21 cellular contexts compared by ENCODE assay signal in genomic region chr2:237597680-237598145, GRCh38. TPM values are rescaled to one million over a fixed set of nuclear protein-coding genes. Genes with fewer than 3 reads are reported as not detected.
"Had no signal": no experiment of that assay in that cellular context is flagged by ENCODE, and none has a peak within 500 bp of the region (broad histone marks: within the 10 kb centered on the region; RNA-seq: fewer than 3 reads in every experiment).

No MANE protein-coding gene starts in this region.

- H3K27me3 ChIP-seq: cardiac muscle cell, heart right ventricle, ovary had no signal

- H3K36me3 Mint-ChIP-seq: activated CD8-positive, alpha-beta memory T cell treated with anti-CD3 and anti-CD28 coated beads, Interleukin-2, amount 10 ng/mL, durations not matched to agents 7 days and 5 days; memory B cell; neural progenitor cell; stimulated activated memory B cell treated with anti-CD40 and anti-IgM and Interleukin-4, amounts not matched to agents 10 μg/mL and 1 μg/mL and 100 μg/mL, for 72 hours; type B pancreatic cell had no signal

- ATAC-seq: activated CD8-positive, alpha-beta memory T cell treated with anti-CD3 and anti-CD28 coated beads, Interleukin-2, amount 10 ng/mL, durations not matched to agents 7 days and 5 days; activated naive CD8-positive, alpha-beta T cell treated with anti-CD3 and anti-CD28 coated beads, Interleukin-2, amount 50 U/mL, for 24 hours; heart right ventricle had no signal

- H3K9ac ChIP-seq: neural progenitor cell, SK-N-SH had no signal

- H2AFZ ChIP-seq: neural progenitor cell had no signal

- H3K4me3 ChIP-seq: cardiac muscle cell, heart right ventricle, left ventricle myocardium inferior, neural progenitor cell, ovary, skin epidermis had no signal

- H3K27me3 Mint-ChIP-seq: activated B cell treated with CpG ODN at 0.5 μM for 24 hours; activated CD8-positive, alpha-beta memory T cell treated with anti-CD3 and anti-CD28 coated beads, Interleukin-2, amount 10 ng/mL, durations not matched to agents 7 days and 5 days; activated naive CD8-positive, alpha-beta T cell treated with anti-CD3 and anti-CD28 coated beads, Interleukin-2, amount 50 U/mL, for 24 hours; activated T-cell treated with anti-CD3 and anti-CD28 coated beads, Interleukin-2, amount 50 U/mL, for 24 hours; memory B cell; stimulated activated memory B cell treated with anti-CD40 and anti-IgM and Interleukin-4, amounts not matched to agents 10 μg/mL and 1 μg/mL and 100 μg/mL, for 72 hours had no signal

- H3K27ac ChIP-seq: cardiac muscle cell, neural progenitor cell, ovary, skin epidermis had no signal

- H3K9me3 ChIP-seq: heart right ventricle, left ventricle myocardium inferior, ovary, SK-N-SH had no signal

- H3K27ac Mint-ChIP-seq: activated B cell treated with CpG ODN at 0.5 μM for 24 hours; activated CD8-positive, alpha-beta memory T cell treated with anti-CD3 and anti-CD28 coated beads, Interleukin-2, amount 10 ng/mL, durations not matched to agents 7 days and 5 days; activated naive CD8-positive, alpha-beta T cell treated with anti-CD3 and anti-CD28 coated beads, Interleukin-2, amount 50 U/mL, for 24 hours; activated T-cell treated with anti-CD3 and anti-CD28 coated beads, Interleukin-2, amount 50 U/mL, for 24 hours; type B pancreatic cell had no signal

- H3K9me3 Mint-ChIP-seq: activated B cell treated with CpG ODN at 0.5 μM for 24 hours; activated naive CD8-positive, alpha-beta T cell treated with anti-CD3 and anti-CD28 coated beads, Interleukin-2, amount 50 U/mL, for 24 hours; activated T-cell treated with anti-CD3 and anti-CD28 coated beads, Interleukin-2, amount 50 U/mL, for 24 hours; memory B cell; neural progenitor cell; stimulated activated memory B cell treated with anti-CD40 and anti-IgM and Interleukin-4, amounts not matched to agents 10 μg/mL and 1 μg/mL and 100 μg/mL, for 72 hours; type B pancreatic cell had no signal

- H3K4me3 Mint-ChIP-seq: activated B cell treated with CpG ODN at 0.5 μM for 24 hours; activated CD8-positive, alpha-beta memory T cell treated with anti-CD3 and anti-CD28 coated beads, Interleukin-2, amount 10 ng/mL, durations not matched to agents 7 days and 5 days; activated naive CD8-positive, alpha-beta T cell treated with anti-CD3 and anti-CD28 coated beads, Interleukin-2, amount 50 U/mL, for 24 hours; activated T-cell treated with anti-CD3 and anti-CD28 coated beads, Interleukin-2, amount 50 U/mL, for 24 hours; memory B cell; neural progenitor cell; stimulated activated memory B cell treated with anti-CD40 and anti-IgM and Interleukin-4, amounts not matched to agents 10 μg/mL and 1 μg/mL and 100 μg/mL, for 72 hours; type B pancreatic cell had no signal

- DNase-seq: activated B cell treated with CpG ODN at 0.5 μM for 24 hours; activated CD8-positive, alpha-beta memory T cell treated with anti-CD3 and anti-CD28 coated beads, Interleukin-2, amount 10 ng/mL, durations not matched to agents 7 days and 5 days; activated gamma-delta T cell; activated naive CD8-positive, alpha-beta T cell treated with anti-CD3 and anti-CD28 coated beads, Interleukin-2, amount 50 U/mL, for 24 hours; activated T-cell treated with anti-CD3 and anti-CD28 coated beads, Interleukin-2, amount 50 U/mL, for 24 hours; foreskin melanocyte; heart right ventricle; left ventricle myocardium inferior; SK-N-SH; substantia nigra had no signal

- H3K4me2 ChIP-seq: neural progenitor cell, SK-N-SH had no signal

- H3K36me3 ChIP-seq: cardiac muscle cell, heart right ventricle, left ventricle myocardium inferior, neural progenitor cell, ovary had no signal

- FAIRE-seq: astrocyte, colon, keratinocyte had no signal

RNA-seq across cellular contexts. Expression of gene RAB17, which starts 7.2 kb away (rescaled TPM):
- total RNA-seq: activated B cell treated with CpG ODN at 0.5 μM for 24 hours; activated CD8-positive, alpha-beta memory T cell treated with anti-CD3 and anti-CD28 coated beads, Interleukin-2, amount 10 ng/mL, durations not matched to agents 7 days and 5 days; T-helper 1 cell treated with Interleukin-12 subunit alpha and Interleukin-12 subunit beta and Interleukin-4 antibody, amounts not matched to agents 30 ng/mL and 1 ng/mL, for 36 hours had no signal

RNA-seq across cellular contexts. Expression of gene PRLH, which starts 31.3 kb away (rescaled TPM):
- total RNA-seq: activated B cell treated with CpG ODN at 0.5 μM for 24 hours; activated CD8-positive, alpha-beta memory T cell treated with anti-CD3 and anti-CD28 coated beads, Interleukin-2, amount 10 ng/mL, durations not matched to agents 7 days and 5 days; astrocyte; cardiac muscle cell; heart right ventricle; left ventricle myocardium inferior; ovary; T-helper 1 cell treated with Interleukin-12 subunit alpha and Interleukin-12 subunit beta and Interleukin-4 antibody, amounts not matched to agents 30 ng/mL and 1 ng/mL, for 36 hours had no signal
- polyA plus RNA-seq: cardiac muscle cell, heart right ventricle, keratinocyte, ovary, SK-N-SH had no signal
